25 cellular contexts compared by ENCODE assay signal in genomic region chrX:20951016-20951795, GRCh38.
"Had no signal": no experiment of that assay in that cellular context is flagged by ENCODE, and none has a peak within 500 bp of the region (broad histone marks: within the 10 kb centered on the region; RNA-seq: fewer than 3 reads in every experiment).

No MANE protein-coding gene starts in this region.

- H3K27ac ChIP-seq: adrenal gland, ascending aorta, coronary artery, heart left ventricle, left ventricle myocardium inferior, neutrophil, right lobe of liver, skin epidermis, thyroid gland had no signal

- H3K4me3 Mint-ChIP-seq: activated CD4-positive, alpha-beta T cell treated with anti-CD3 and anti-CD28 coated beads for 36 hours; activated naive CD4-positive, alpha-beta T cell treated with anti-CD3 and anti-CD28 coated beads for 36 hours; activated naive CD8-positive, alpha-beta T cell treated with anti-CD3 and anti-CD28 coated beads for 36 hours; brain; naive B cell; nephron progenitor cell; stimulated activated effector memory CD8-positive, alpha-beta T cell treated with anti-CD3 and anti-CD28 coated beads, Interleukin-12 subunit alpha, Interleukin-12 subunit beta, amount 100 ng/mL, for 72 hours; stimulated activated naive CD8-positive, alpha-beta T cell treated with anti-CD3 and anti-CD28 coated beads, Interleukin-15, amount 100 ng/mL, for 72 hours had no signal

- H3K9me3 ChIP-seq: adrenal gland, ascending aorta, heart left ventricle, left ventricle myocardium inferior, neutrophil, right lobe of liver, thyroid gland had no signal

- H3K4me1 ChIP-seq: adrenal gland, ascending aorta, heart left ventricle, left ventricle myocardium inferior, right lobe of liver, thyroid gland had no signal

- H3K4me1 Mint-ChIP-seq: activated CD4-positive, alpha-beta T cell treated with anti-CD3 and anti-CD28 coated beads for 36 hours; naive B cell; stimulated activated effector memory CD8-positive, alpha-beta T cell treated with anti-CD3 and anti-CD28 coated beads, Interleukin-12 subunit alpha, Interleukin-12 subunit beta, amount 100 ng/mL, for 72 hours; stimulated activated naive CD8-positive, alpha-beta T cell treated with anti-CD3 and anti-CD28 coated beads, Interleukin-15, amount 100 ng/mL, for 72 hours had no signal

- H3K36me3 Mint-ChIP-seq: activated naive CD8-positive, alpha-beta T cell treated with anti-CD3 and anti-CD28 coated beads for 36 hours; brain; naive B cell; stimulated activated effector memory CD8-positive, alpha-beta T cell treated with anti-CD3 and anti-CD28 coated beads, Interleukin-12 subunit alpha, Interleukin-12 subunit beta, amount 100 ng/mL, for 72 hours had no signal

- H3K27me3 Mint-ChIP-seq: brain had no signal

- ATAC-seq: activated CD4-positive, alpha-beta T cell treated with anti-CD3 and anti-CD28 coated beads for 36 hours; heart left ventricle; right lobe of liver; stimulated activated effector memory CD8-positive, alpha-beta T cell treated with anti-CD3 and anti-CD28 coated beads, Interleukin-12 subunit alpha, Interleukin-12 subunit beta, amount 100 ng/mL, for 72 hours; stimulated activated naive CD8-positive, alpha-beta T cell treated with anti-CD3 and anti-CD28 coated beads, Interleukin-15, amount 100 ng/mL, for 72 hours had no signal

- H3K27ac Mint-ChIP-seq: activated CD4-positive, alpha-beta T cell treated with anti-CD3 and anti-CD28 coated beads for 36 hours; activated naive CD4-positive, alpha-beta T cell treated with anti-CD3 and anti-CD28 coated beads for 36 hours; activated naive CD8-positive, alpha-beta T cell treated with anti-CD3 and anti-CD28 coated beads for 36 hours; brain; naive B cell; stimulated activated effector memory CD8-positive, alpha-beta T cell treated with anti-CD3 and anti-CD28 coated beads, Interleukin-12 subunit alpha, Interleukin-12 subunit beta, amount 100 ng/mL, for 72 hours; stimulated activated naive CD8-positive, alpha-beta T cell treated with anti-CD3 and anti-CD28 coated beads, Interleukin-15, amount 100 ng/mL, for 72 hours had no signal

- H3K27me3 ChIP-seq: adrenal gland, ascending aorta, neutrophil, right lobe of liver, thyroid gland had no signal

- DNase-seq: activated CD4-positive, alpha-beta T cell treated with anti-CD3 and anti-CD28 coated beads for 36 hours; activated CD4-positive, CD25-positive, alpha-beta regulatory T cell; activated effector memory CD4-positive, alpha-beta T cell treated with anti-CD3 and anti-CD28 coated beads, Interleukin-2, amount 50 U/mL, for 16 hours; activated naive CD4-positive, alpha-beta T cell treated with anti-CD3 and anti-CD28 coated beads for 36 hours; activated naive CD8-positive, alpha-beta T cell treated with anti-CD3 and anti-CD28 coated beads for 36 hours; adrenal gland; dorsolateral prefrontal cortex; effector memory CD4-positive, alpha-beta T cell; foreskin fibroblast; heart left ventricle; hypothalamus; left ventricle myocardium inferior; naive B cell; nephron progenitor cell; right lobe of liver; stimulated activated CD4-positive, alpha-beta T cell treated with anti-CD3 and anti-CD28 coated beads, Interleukin-4, amount 100 ng/mL, for 24 hours; stimulated activated naive CD8-positive, alpha-beta T cell treated with anti-CD3 and anti-CD28 coated beads, Interleukin-15, amount 100 ng/mL, for 72 hours had no signal

- H3K9me3 Mint-ChIP-seq: activated naive CD4-positive, alpha-beta T cell treated with anti-CD3 and anti-CD28 coated beads for 36 hours; activated naive CD8-positive, alpha-beta T cell treated with anti-CD3 and anti-CD28 coated beads for 36 hours; stimulated activated effector memory CD8-positive, alpha-beta T cell treated with anti-CD3 and anti-CD28 coated beads, Interleukin-12 subunit alpha, Interleukin-12 subunit beta, amount 100 ng/mL, for 72 hours; stimulated activated naive CD8-positive, alpha-beta T cell treated with anti-CD3 and anti-CD28 coated beads, Interleukin-15, amount 100 ng/mL, for 72 hours had no signal

- H3K4me3 ChIP-seq: adrenal gland, ascending aorta, coronary artery, dorsolateral prefrontal cortex, heart left ventricle, left ventricle myocardium inferior, lung, right lobe of liver, skin epidermis, thyroid gland had no signal

- H3K36me3 ChIP-seq: adrenal gland, ascending aorta, heart left ventricle, left ventricle myocardium inferior, neutrophil, right lobe of liver, thyroid gland had no signal
